Comparison of ENCODE assay signal across 8 cellular contexts in the genomic region with DNA sequence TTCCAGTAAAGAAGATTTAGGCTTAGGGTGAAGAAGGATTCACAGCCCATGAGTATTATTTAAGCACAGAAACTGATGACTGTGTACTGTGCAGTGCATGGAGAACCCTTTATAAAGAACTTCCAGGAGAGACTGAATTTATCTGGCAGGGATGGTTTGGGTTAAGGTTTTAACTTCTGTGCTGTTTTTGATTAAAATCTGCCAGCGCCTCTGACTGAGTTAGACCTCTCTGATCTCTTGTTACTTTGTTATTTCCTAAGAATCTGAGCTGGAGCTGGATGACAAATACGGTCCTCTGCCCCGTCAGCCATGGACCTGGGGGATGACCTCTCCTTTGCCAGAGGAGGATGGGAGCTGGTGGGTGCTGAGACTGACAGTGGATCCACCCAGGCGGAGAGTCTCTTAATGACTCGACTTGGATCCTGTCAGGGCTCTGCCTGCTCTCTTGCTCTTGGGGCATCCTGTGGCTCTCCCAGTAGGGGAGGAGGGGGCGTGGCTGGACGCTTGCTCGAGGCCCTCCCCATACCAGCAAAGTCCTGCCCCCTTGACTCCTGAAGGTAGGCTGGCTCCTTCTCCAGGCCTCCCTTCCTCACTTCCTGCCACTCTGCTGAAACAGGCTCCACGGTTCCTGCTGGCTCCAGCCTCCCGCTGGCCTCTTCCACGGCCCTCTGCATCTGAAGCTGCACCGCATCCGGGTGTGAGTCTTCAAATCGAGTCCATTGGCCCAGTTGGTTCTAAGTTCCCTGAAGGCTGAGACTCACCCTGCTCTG. TPM values are rescaled to one million over a fixed set of nuclear protein-coding genes. Genes with fewer than 3 reads are reported as not detected.
DNase-seq lines count a peak whose midpoint lies in the region; ATAC-seq and TF ChIP-seq lines count a peak whose summit lies in the region.

No MANE protein-coding gene starts in this region.

- H4K20me1 ChIP-seq in GM23338 (replicated peaks; ENCODE audit: insufficient read depth): no peaks in the 10 kb centered on the region

- peaks cover 5% of the 10 kb centered on the region for H3K27me3 Mint-ChIP-seq in GM23338 (ENCODE audit: insufficient read depth, low read depth, poor library complexity)

- TF ChIP-seq CTCF in GM23338 (conservative IDR thresholded peaks at IDR 0.05; ENCODE audit: low read depth in 2 of 2): no peak

- H3F3A ChIP-seq in GM23338 (replicated peaks; ENCODE audit: low read depth): no peaks in the 10 kb centered on the region; the same call in 1 of the 2 replicates

- H3K9me3 ChIP-seq in SJSA1 (replicated peaks): no peaks in the 10 kb centered on the region

- H3K27me3 ChIP-seq in GM23338 (ENCODE audit: insufficient read depth): no peaks in the 10 kb centered on the region
- H3K27me3 ChIP-seq in SJSA1 (replicated peaks): no peaks in the 10 kb centered on the region

- peak; percentile 97 for ATAC-seq in GM23338
- peak; percentile 52 for ATAC-seq in Right ventricle myocardium inferior
- peak; percentile 28 for ATAC-seq in sciatic nerve
- no peak for ATAC-seq in GM18520 (IDR thresholded peaks at IDR 0.05; ENCODE audit: unreplicated experiment)
- no peak for ATAC-seq in HG03159 (IDR thresholded peaks at IDR 0.05; ENCODE audit: unreplicated experiment)

- H3K36me3 ChIP-seq in GM23338 (ENCODE audit: insufficient read depth) (no peaks in the 10 kb centered on the region), SJSA1 (no peaks in the 10 kb centered on the region)

- H3K79me2 ChIP-seq in GM23338 (replicated peaks; ENCODE audit: insufficient read depth): no peaks in the 10 kb centered on the region

- H3K27ac Mint-ChIP-seq in GM23338: no peak overlapping the region

- H3K36me3 Mint-ChIP-seq in GM23338 (ENCODE audit: low read depth): no peaks in the 10 kb centered on the region; the same call in 2 of the 3 replicates

- H3K4me3 ChIP-seq in GM23338 (peak overlapping the region; percentile 3; the same call in 1 of the 2 replicates), SJSA1 (no peak overlapping the region)

- H3K4me1 Mint-ChIP-seq in GM23338: peaks cover 12% of the 10 kb centered on the region

- peak overlapping the region; percentile 61 for H3K4me2 ChIP-seq in GM23338

- intact Hi-C loops in Right ventricle myocardium inferior (cut with DNase I): no loop called here
- intact Hi-C loops in sciatic nerve (cut with DNase I): no loop called here

- H2AFZ ChIP-seq in GM23338: peak overlapping the region; percentile 85

- DNase-seq in GM23338 (ENCODE audit: low spot score) (peak; percentile 94), SJSA1 (ENCODE audit: low read depth in 1 of 2, low spot score in 2 of 2) (peak; percentile 65 to 73), Right ventricle myocardium inferior (ENCODE audit: missing footprints) (peak; percentile 83), sciatic nerve (ENCODE audit: low spot score) (peak; percentile 77), HUDEP-2 (lab: John Stamatoyannopoulos, UW; ENCODE audit: unreplicated experiment in 76 of 76) (no peak), NCI-H1105 (lab: John Stamatoyannopoulos, UW) (no peak)

- H3K4me1 ChIP-seq in GM23338 (ENCODE audit: insufficient read depth) (peaks cover 12% of the 10 kb centered on the region), SJSA1 (replicated peaks) (peaks cover 29% of the 10 kb centered on the region)

- peaks cover 3% of the 10 kb centered on the region for H3K9me3 Mint-ChIP-seq in GM23338

- H3K4me3 Mint-ChIP-seq in GM23338: no peak overlapping the region; the same call in 2 of the 3 replicates

- 0 out of 2 replicates have a peak overlapping the region, but pooled peaks have one; percentile 51 for H3K27ac ChIP-seq in GM23338 (ENCODE audit: low read depth)
- no peak overlapping the region for H3K27ac ChIP-seq in SJSA1

- H3K9me2 ChIP-seq in GM23338 (ENCODE audit: insufficient read depth): no peaks in the 10 kb centered on the region

TF ChIP-seq in GM23338, 12 proteins besides CTCF, POLR2A, EP300 and RAD21 (continues in another document):
- TF ChIP-seq REST (IDR thresholded peaks at IDR 0.05; ENCODE audit: unreplicated experiment) (no peak), CREB1 (CRISPR knock-in tag; IDR thresholded peaks at IDR 0.05; ENCODE audit: low read depth) (no peak), ZNF462 (CRISPR knock-in tag; IDR thresholded peaks at IDR 0.05) (peak; percentile 50; the same call in 1 of the 2 replicates)

RNA-seq across cellular contexts. Expression of gene MAP3K14, which starts 24.8 kb away (rescaled TPM):
- 3.9 and 4.9 TPM in 2 replicates for total RNA-seq in GM23338 (2014; rRNA removed; shearing (Covaris generic))
- polyA plus RNA-seq in GM23338 (2016; fragmentation: Nextera tagmentation; extraction: Ambion mirVana): 1.3 and 1.4 TPM in 2 replicates
- 3.7 and 5.5 TPM in 2 replicates for total RNA-seq in SJSA1 (2014; rRNA removed; shearing (Covaris generic))
- total RNA-seq in Right ventricle myocardium inferior (14.4 TPM), sciatic nerve (19.1 TPM)

Comparison
In these comparisons a context has a peak if more than half of its experiments do, and no peak if none do; other contexts are left out.
1. ATAC-seq: peak in GM23338 (single experiment), Right ventricle myocardium inferior (single experiment) and sciatic nerve (single experiment); none in GM18520 (single experiment) and HG03159 (single experiment).
2. DNase-seq: peak in GM23338 (single experiment), SJSA1 (2 of 2), Right ventricle myocardium inferior (single experiment) and sciatic nerve (single experiment); none in HUDEP-2 (0 of 76) and NCI-H1105 (single experiment).